ENCODE assay signal across 21 cellular contexts in the genomic region with DNA sequence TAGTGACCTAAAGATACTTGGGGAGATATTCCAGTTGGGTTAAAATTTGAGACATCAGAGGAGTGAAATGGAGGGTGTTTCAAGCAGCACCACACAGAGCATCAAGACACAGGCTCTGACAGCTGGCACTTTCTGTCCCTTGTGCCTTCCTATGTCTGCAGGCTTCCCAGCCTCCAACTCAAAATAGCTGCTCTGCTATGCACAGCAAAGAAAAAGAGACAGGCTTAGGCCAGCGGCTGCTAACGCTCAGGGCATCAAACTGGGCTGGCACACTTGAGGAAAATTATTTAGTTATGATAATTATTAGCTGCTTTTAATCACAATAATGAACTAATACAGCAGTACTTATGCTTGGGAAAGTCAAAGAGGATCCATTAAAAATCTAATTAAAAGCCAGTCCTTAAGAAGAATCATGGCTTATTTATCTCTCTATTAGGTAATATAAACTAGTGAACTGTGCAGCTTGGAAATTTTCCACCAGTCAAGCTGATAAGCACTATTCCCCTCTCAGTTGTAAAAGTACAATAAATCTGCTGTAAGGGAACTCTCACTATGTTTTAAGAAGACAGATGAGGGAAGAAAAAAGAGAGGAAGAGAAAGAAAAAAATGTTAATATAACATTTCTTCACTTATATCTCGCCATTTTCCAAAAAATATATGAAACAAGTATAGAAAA.
"Had no signal": no experiment of that assay in that cellular context is flagged by ENCODE, and none has a peak within 500 bp of the region (broad histone marks: within the 10 kb centered on the region; RNA-seq: fewer than 3 reads in every experiment).

No MANE protein-coding gene starts in this region.

- H3K9me3 ChIP-seq: body of pancreas, gastrocnemius medialis, heart right ventricle, left lung had no signal

- H3K4me1 ChIP-seq: body of pancreas, gastrocnemius medialis had no signal

- H3K36me3 ChIP-seq: gastrocnemius medialis, heart right ventricle, left lung, WERI-Rb-1 had no signal

- H3K4me3 ChIP-seq: body of pancreas, gastrocnemius medialis, heart right ventricle, left lung, skin epidermis had no signal

- DNase-seq: activated CD4-positive, alpha-beta memory T cell treated with anti-CD3 and anti-CD28 coated beads, Interleukin-2, amount 10 ng/mL, durations not matched to agents 7 days and 5 days; activated CD4-positive, alpha-beta T cell treated with anti-CD3 and anti-CD28 coated beads for 36 hours; activated gamma-delta T cell; activated T-cell treated with anti-CD3 and anti-CD28 coated beads, Interleukin-2, amount 50 U/mL, for 72 hours; amniotic stem cell; body of pancreas; endodermal cell; gastrocnemius medialis; heart right ventricle; left lung; naive thymus-derived CD8-positive, alpha-beta T cell; nucleus accumbens; posterior cingulate gyrus; retina; stimulated activated CD4-positive, alpha-beta T cell treated with anti-CD3 and anti-CD28 coated beads, Interleukin-4, amount 100 ng/mL, for 24 hours; stimulated activated naive CD4-positive, alpha-beta T cell treated with Interleukin-2 at 50 U/mL for 16 hours; T-cell; T1000; WERI-Rb-1 had no signal

- H3K27me3 ChIP-seq: body of pancreas, gastrocnemius medialis had no signal

- ATAC-seq: activated CD4-positive, alpha-beta T cell treated with anti-CD3 and anti-CD28 coated beads for 36 hours; activated naive CD4-positive, alpha-beta T cell treated with anti-CD3 and anti-CD28 coated beads, Interleukin-2, amount 50 U/mL, for 72 hours; activated T-cell treated with anti-CD3 and anti-CD28 coated beads, Interleukin-2, amount 50 U/mL, for 72 hours; body of pancreas; gastrocnemius medialis; left lung; naive thymus-derived CD8-positive, alpha-beta T cell; T-cell had no signal

- H3K27ac ChIP-seq: body of pancreas, gastrocnemius medialis, left lung, WERI-Rb-1 had no signal
